16 cellular contexts compared by ENCODE assay signal in genomic region chr2:102197389-102198137, GRCh38. TPM values are rescaled to one million over a fixed set of nuclear protein-coding genes. Genes with fewer than 3 reads are reported as not detected.
A peak's percentile ranks its signal among the peaks of the same experiment; 100 is the strongest.
DNase-seq lines count a peak whose midpoint lies in the region; ATAC-seq and TF ChIP-seq lines count a peak whose summit lies in the region.
"Had no signal": no experiment of that assay in that cellular context is flagged by ENCODE, and none has a peak within 500 bp of the region (broad histone marks: within the 10 kb centered on the region; RNA-seq: fewer than 3 reads in every experiment).

No MANE protein-coding gene starts in this region.

- intact Hi-C loops in PC-9 (cut with micrococcal nuclease; ENCODE audit: unreplicated experiment) (no loop called here), A673 (cut with micrococcal nuclease; ENCODE audit: unreplicated experiment) (no loop called here)
- intact Hi-C loops in activated naive CD4-positive, alpha-beta T cell treated with anti-CD3 and anti-CD28 coated beads for 36 hours (cut with micrococcal nuclease): no loop called here

- DNase-seq in activated CD8-positive, alpha-beta memory T cell treated with anti-CD3 and anti-CD28 coated beads, Interleukin-2, amount 10 ng/mL, durations not matched to agents 7 days and 5 days: peak; percentile 56
- DNase-seq in activated CD8-positive, alpha-beta memory T cell treated with anti-CD3 and anti-CD28 coated beads, Interleukin-2, amount 50 U/mL, for 48 hours: no peak
- no peak for DNase-seq in CD8-positive, alpha-beta memory T cell
- DNase-seq in PC-9 (no peak), immature natural killer cell (peak; percentile 32 to 39 (median 32)), A673 (ENCODE audit: low spot score) (no peak), SJCRH30 (no peak)
- no peak for DNase-seq in activated naive CD4-positive, alpha-beta T cell treated with anti-CD3 and anti-CD28 coated beads for 36 hours
- DNase-seq: AML-193, H7, NCI-H1048, NCI-H146, NCI-H345, NCI-H526 treated with DMSO at 0.1 percent for 48 hours, SK-N-SH had no signal

- no peak overlapping the region for H3K4me3 Mint-ChIP-seq in activated CD8-positive, alpha-beta memory T cell treated with anti-CD3 and anti-CD28 coated beads, Interleukin-2, amount 10 ng/mL, durations not matched to agents 7 days and 5 days
- H3K4me3 Mint-ChIP-seq in CD8-positive, alpha-beta memory T cell: peak overlapping the region in 4 of 7 donors; percentile 27 to 72 (median 58)
- peak overlapping the region; percentile 17 to 64 (median 30) for H3K4me3 Mint-ChIP-seq in immature natural killer cell
- no peak overlapping the region for H3K4me3 Mint-ChIP-seq in activated naive CD4-positive, alpha-beta T cell treated with anti-CD3 and anti-CD28 coated beads for 36 hours
- H3K4me3 Mint-ChIP-seq: CD4-positive, CD25-positive, alpha-beta regulatory T cell had no signal

- H3K4me1 ChIP-seq in CD8-positive, alpha-beta memory T cell (ENCODE audit: insufficient read depth, low read length): peaks cover 7% of the 10 kb centered on the region
- H3K4me1 ChIP-seq in PC-9 (replicated peaks; ENCODE audit: insufficient read depth) (peaks cover 20% of the 10 kb centered on the region), A673 (ENCODE audit: insufficient read depth, low read length, poor library complexity, severe bottlenecking) (no peaks in the 10 kb centered on the region), SJCRH30 (no peaks in the 10 kb centered on the region)

- H3K9me3 ChIP-seq in CD8-positive, alpha-beta memory T cell (ENCODE audit: low read length): no peaks in the 10 kb centered on the region
- H3K9me3 ChIP-seq in PC-9 (ENCODE audit: insufficient read depth, low read depth): no peaks in the 10 kb centered on the region
- H3K9me3 ChIP-seq in A673 (ENCODE audit: low read depth, low read length, poor library complexity, severe bottlenecking): no peaks in the 10 kb centered on the region
- H3K9me3 ChIP-seq in SJCRH30 (replicated peaks): no peaks in the 10 kb centered on the region
- H3K9me3 ChIP-seq: SK-N-SH had no signal

- no peaks in the 10 kb centered on the region for H3K36me3 ChIP-seq in CD8-positive, alpha-beta memory T cell (ENCODE audit: insufficient read depth, low read length)
- H3K36me3 ChIP-seq in PC-9 (ENCODE audit: low read depth) (no peaks in the 10 kb centered on the region), A673 (ENCODE audit: insufficient read depth, low read length, poor library complexity, severe bottlenecking) (no peaks in the 10 kb centered on the region), SJCRH30 (no peaks in the 10 kb centered on the region)

- no peak overlapping the region for H3K27ac ChIP-seq in CD8-positive, alpha-beta memory T cell (ENCODE audit: low read depth, low read length)
- no peak overlapping the region for H3K27ac ChIP-seq in PC-9
- no peak overlapping the region for H3K27ac ChIP-seq in A673 (ENCODE audit: low read depth, low read length, poor library complexity, severe bottlenecking)
- no peak overlapping the region for H3K27ac ChIP-seq in SJCRH30

- no peak overlapping the region for H3K27ac Mint-ChIP-seq in activated CD8-positive, alpha-beta memory T cell treated with anti-CD3 and anti-CD28 coated beads, Interleukin-2, amount 10 ng/mL, durations not matched to agents 7 days and 5 days
- H3K27ac Mint-ChIP-seq in CD8-positive, alpha-beta memory T cell: peak overlapping the region in 1 of 8 donors; percentile 71
- H3K27ac Mint-ChIP-seq in immature natural killer cell: no peak overlapping the region
- no peak overlapping the region for H3K27ac Mint-ChIP-seq in activated naive CD4-positive, alpha-beta T cell treated with anti-CD3 and anti-CD28 coated beads for 36 hours
- H3K27ac Mint-ChIP-seq: CD4-positive, CD25-positive, alpha-beta regulatory T cell had no signal

- POLR2A ChIA-PET in CD8-positive, alpha-beta memory T cell (lab: Charles Lee): no interaction called here
- POLR2A ChIA-PET in PC-9 (lab: Charles Lee; ENCODE audit: unreplicated experiment) (no interaction called here), A673 (lab: Charles Lee; ENCODE audit: low non-redundant PET) (no interaction called here)

- H3K4me3 ChIP-seq in CD8-positive, alpha-beta memory T cell (ENCODE audit: low read length): no peak overlapping the region
- no peak overlapping the region for H3K4me3 ChIP-seq in PC-9
- no peak overlapping the region for H3K4me3 ChIP-seq in A673 (ENCODE audit: low read depth, low read length, poor library complexity, severe bottlenecking)
- no peak overlapping the region for H3K4me3 ChIP-seq in SJCRH30

- H3K27me3 ChIP-seq in CD8-positive, alpha-beta memory T cell (ENCODE audit: insufficient read depth, low read length, poor library complexity, severe bottlenecking): no peaks in the 10 kb centered on the region
- H3K27me3 ChIP-seq in PC-9 (ENCODE audit: insufficient read depth, low read depth) (no peaks in the 10 kb centered on the region), A673 (replicated peaks; ENCODE audit: insufficient read depth, low read depth, low read length, poor library complexity) (peaks cover 7% of the 10 kb centered on the region), SJCRH30 (no peaks in the 10 kb centered on the region; the same call in 1 of the 2 replicates)

- H4K20me1 ChIP-seq in PC-9 (ENCODE audit: insufficient read depth): no peaks in the 10 kb centered on the region

- H3F3A ChIP-seq in PC-9 (ENCODE audit: insufficient read depth, low read depth): no peaks in the 10 kb centered on the region

- H3K36me3 Mint-ChIP-seq in activated CD8-positive, alpha-beta memory T cell treated with anti-CD3 and anti-CD28 coated beads, Interleukin-2, amount 10 ng/mL, durations not matched to agents 7 days and 5 days: peaks cover 2% of the 10 kb centered on the region
- H3K36me3 Mint-ChIP-seq in CD8-positive, alpha-beta memory T cell: no peaks in the 10 kb centered on the region
- H3K36me3 Mint-ChIP-seq in immature natural killer cell: peaks cover 0 to 5% (median 0%) of the 10 kb centered on the region in 3 donors
- no peaks in the 10 kb centered on the region for H3K36me3 Mint-ChIP-seq in activated naive CD4-positive, alpha-beta T cell treated with anti-CD3 and anti-CD28 coated beads for 36 hours (ENCODE audit: low read depth)
- H3K36me3 Mint-ChIP-seq: CD4-positive, CD25-positive, alpha-beta regulatory T cell had no signal

- no peak overlapping the region for H3K4me2 ChIP-seq in PC-9
- H3K4me2 ChIP-seq: SK-N-SH had no signal

- BruUV-seq in PC-9 (replicated peaks; lab: Mats Ljungman, UMichigan) (no TSS peak), A673 (replicated peaks; lab: Mats Ljungman, UMichigan) (no TSS peak)

- CTCF ChIA-PET in activated CD8-positive, alpha-beta memory T cell treated with anti-CD3 and anti-CD28 coated beads, Interleukin-2, amount 10 ng/mL, durations not matched to agents 7 days and 5 days (lab: Charles Lee): interaction anchor here (1.2 kb wide), 1 partner anchor 43 kb away, joined by 3 read pairs; no protein-coding TSS in a partner anchor
- CTCF ChIA-PET in CD8-positive, alpha-beta memory T cell (lab: Charles Lee): no interaction called here
- CTCF ChIA-PET in PC-9 (lab: Charles Lee): interaction anchor here (0.6 kb wide), 1 partner anchor 206 kb away, joined by 3 read pairs; the partner anchor contains the start of gene IL1R2
- CTCF ChIA-PET in A673 (lab: Charles Lee): no interaction called here
- CTCF ChIA-PET in activated naive CD4-positive, alpha-beta T cell treated with anti-CD3 and anti-CD28 coated beads for 36 hours (lab: Charles Lee): interaction anchor here (1.1 to 3.1 kb wide), 2 partner anchors 28 to 43 kb away, joined by 3 to 12 read pairs; no protein-coding TSS in a partner anchor

- H3K9me2 ChIP-seq in PC-9 (ENCODE audit: insufficient read depth): no peaks in the 10 kb centered on the region
- H3K9me2 ChIP-seq: SK-N-SH had no signal

- H2AFZ ChIP-seq in PC-9: peak overlapping the region; percentile 73

- H3K9me3 Mint-ChIP-seq in activated CD8-positive, alpha-beta memory T cell treated with anti-CD3 and anti-CD28 coated beads, Interleukin-2, amount 10 ng/mL, durations not matched to agents 7 days and 5 days (ENCODE audit: low read depth): no peaks in the 10 kb centered on the region
- no peaks in the 10 kb centered on the region for H3K9me3 Mint-ChIP-seq in CD8-positive, alpha-beta memory T cell
- no peaks in the 10 kb centered on the region for H3K9me3 Mint-ChIP-seq in immature natural killer cell
- no peaks in the 10 kb centered on the region for H3K9me3 Mint-ChIP-seq in activated naive CD4-positive, alpha-beta T cell treated with anti-CD3 and anti-CD28 coated beads for 36 hours

- H3K79me2 ChIP-seq in PC-9 (ENCODE audit: low read depth): no peaks in the 10 kb centered on the region

- H3K27me3 Mint-ChIP-seq in activated CD8-positive, alpha-beta memory T cell treated with anti-CD3 and anti-CD28 coated beads, Interleukin-2, amount 10 ng/mL, durations not matched to agents 7 days and 5 days: peaks cover 26% of the 10 kb centered on the region
- H3K27me3 Mint-ChIP-seq in CD8-positive, alpha-beta memory T cell: peaks cover 0 to 15% of the 10 kb centered on the region in 2 donors
- peaks cover 14 to 18% (median 17%) of the 10 kb centered on the region in 3 donors for H3K27me3 Mint-ChIP-seq in immature natural killer cell (ENCODE audit: low read depth in 3 of 3)
- peaks cover 20% of the 10 kb centered on the region for H3K27me3 Mint-ChIP-seq in activated naive CD4-positive, alpha-beta T cell treated with anti-CD3 and anti-CD28 coated beads for 36 hours (ENCODE audit: low read depth)
- H3K27me3 Mint-ChIP-seq: CD4-positive, CD25-positive, alpha-beta regulatory T cell had no signal

- peak; percentile 33 for ATAC-seq in activated CD8-positive, alpha-beta memory T cell treated with anti-CD3 and anti-CD28 coated beads, Interleukin-2, amount 10 ng/mL, durations not matched to agents 7 days and 5 days

- TF ChIP-seq CTCF in PC-9 (conservative IDR thresholded peaks at IDR 0.05) (no peak), A673 (conservative IDR thresholded peaks at IDR 0.05; ENCODE audit: low read depth, low read length) (no peak)

- peaks cover 14% of the 10 kb centered on the region for H3K4me1 Mint-ChIP-seq in activated CD8-positive, alpha-beta memory T cell treated with anti-CD3 and anti-CD28 coated beads, Interleukin-2, amount 10 ng/mL, durations not matched to agents 7 days and 5 days
- peaks cover 8 to 20% (median 19%) of the 10 kb centered on the region in 3 donors for H3K4me1 Mint-ChIP-seq in CD8-positive, alpha-beta memory T cell
- H3K4me1 Mint-ChIP-seq in immature natural killer cell: peaks cover 16 to 31% of the 10 kb centered on the region in 2 donors
- H3K4me1 Mint-ChIP-seq in activated naive CD4-positive, alpha-beta T cell treated with anti-CD3 and anti-CD28 coated beads for 36 hours (ENCODE audit: low read depth): no peaks in the 10 kb centered on the region
- H3K4me1 Mint-ChIP-seq: CD4-positive, CD25-positive, alpha-beta regulatory T cell had no signal

RNA-seq across cellular contexts. Expression of gene IL1RL2, which starts 10.7 kb away (rescaled TPM):
- not detected for total RNA-seq in activated CD8-positive, alpha-beta memory T cell treated with anti-CD3 and anti-CD28 coated beads, Interleukin-2, amount 10 ng/mL, durations not matched to agents 7 days and 5 days
- total RNA-seq in CD8-positive, alpha-beta memory T cell: under 1 TPM; 0.13 to 0.33 TPM
- polyA plus RNA-seq in CD8-positive, alpha-beta memory T cell: not detected
- total RNA-seq in PC-9 (2021) (1.2 and 1.9 TPM in 2 replicates), A673 (2021) (not detected in 2 replicates)
- polyA plus RNA-seq in immature natural killer cell: not detected
- total RNA-seq in activated naive CD4-positive, alpha-beta T cell treated with anti-CD3 and anti-CD28 coated beads for 36 hours: under 1 TPM; 0.30 to 0.91 TPM
- total RNA-seq in SJCRH30 (2014; rRNA removed; shearing (Covaris generic)): not detected in 2 replicates
- total RNA-seq: CD4-positive, CD25-positive, alpha-beta regulatory T cell; H7 had no signal
- polyA plus RNA-seq: CD4-positive, CD25-positive, alpha-beta regulatory T cell had no signal

RNA-seq across cellular contexts. Expression of gene IL1R1, which starts 55.0 kb away (rescaled TPM):
- under 1 TPM; 0.40 to 0.41 TPM for total RNA-seq in activated CD8-positive, alpha-beta memory T cell treated with anti-CD3 and anti-CD28 coated beads, Interleukin-2, amount 10 ng/mL, durations not matched to agents 7 days and 5 days
- 1 to 10 TPM; 3.7 TPM for total RNA-seq in CD8-positive, alpha-beta memory T cell
- polyA plus RNA-seq in CD8-positive, alpha-beta memory T cell: 0.30 TPM
- 5.0 and 6.5 TPM in 2 replicates for total RNA-seq in PC-9 (2021)
- polyA plus RNA-seq in immature natural killer cell: 1 to 10 TPM in 1 of 3 donors, under 1 TPM in 1, not detected in 1; 0.96 to 4.0 TPM
- total RNA-seq in A673 (2021): 0.22 and 0.45 TPM in 2 replicates
- 1 to 10 TPM; 5.7 to 6.7 TPM for total RNA-seq in activated naive CD4-positive, alpha-beta T cell treated with anti-CD3 and anti-CD28 coated beads for 36 hours
- total RNA-seq in SJCRH30 (2014; rRNA removed; shearing (Covaris generic)): 0.10 and 0.12 TPM in 2 replicates

Comparison
In these comparisons a context has a peak if more than half of its experiments do, and no peak if none do; other contexts are left out.
1. DNase-seq: peak in activated CD8-positive, alpha-beta memory T cell treated with anti-CD3 and anti-CD28 coated beads, Interleukin-2, amount 10 ng/mL, durations not matched to agents 7 days and 5 days (single experiment) and immature natural killer cell (3 of 3); none in activated CD8-positive, alpha-beta memory T cell treated with anti-CD3 and anti-CD28 coated beads, Interleukin-2, amount 50 U/mL, for 48 hours (single experiment), CD8-positive, alpha-beta memory T cell (0 of 5), PC-9 (0 of 2), A673 (single experiment), activated naive CD4-positive, alpha-beta T cell treated with anti-CD3 and anti-CD28 coated beads for 36 hours (single experiment) and SJCRH30 (0 of 2).
2. H3K4me3 Mint-ChIP-seq: peak in CD8-positive, alpha-beta memory T cell (4 of 7) and immature natural killer cell (5 of 5); none in activated CD8-positive, alpha-beta memory T cell treated with anti-CD3 and anti-CD28 coated beads, Interleukin-2, amount 10 ng/mL, durations not matched to agents 7 days and 5 days (single experiment) and activated naive CD4-positive, alpha-beta T cell treated with anti-CD3 and anti-CD28 coated beads for 36 hours (single experiment).
3. CTCF ChIA-PET loops: an anchor here in activated CD8-positive, alpha-beta memory T cell treated with anti-CD3 and anti-CD28 coated beads, Interleukin-2, amount 10 ng/mL, durations not matched to agents 7 days and 5 days (1.2 kb wide), PC-9 (0.6 kb wide) and activated naive CD4-positive, alpha-beta T cell treated with anti-CD3 and anti-CD28 coated beads for 36 hours (1.1 to 3.1 kb wide); none called in CD8-positive, alpha-beta memory T cell and A673.